ENCODE assay signal across 12 cellular contexts in the genomic region with DNA sequence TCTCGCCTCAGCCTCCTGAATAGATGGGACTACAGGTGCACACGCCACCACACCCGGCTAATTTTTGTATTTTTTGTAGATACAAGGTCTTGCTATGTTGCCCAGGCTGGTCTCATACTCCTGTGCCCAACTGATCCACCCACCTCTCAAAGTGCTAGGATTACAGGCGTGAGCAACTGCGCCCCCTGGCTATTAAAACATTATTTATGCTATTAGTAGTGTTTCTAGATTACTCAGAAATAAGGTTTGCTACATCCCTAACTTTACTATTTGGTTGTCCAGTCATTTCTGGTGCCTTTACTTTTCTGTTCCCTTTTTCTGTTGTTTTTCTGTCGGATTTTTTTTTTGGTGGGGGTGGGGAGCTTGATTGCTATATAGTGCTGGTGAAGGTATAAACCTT.
DNase-seq lines count a peak whose midpoint lies in the region; ATAC-seq, FAIRE-seq and TF ChIP-seq lines count a peak whose summit lies in the region.
"Had no signal": no experiment of that assay in that cellular context is flagged by ENCODE, and none has a peak within 500 bp of the region (broad histone marks: within the 10 kb centered on the region; RNA-seq: fewer than 3 reads in every experiment).

No MANE protein-coding gene starts in this region.

- H3K4me3 Mint-ChIP-seq in H9 (no peak overlapping the region), WTC11 (no peak overlapping the region)
- H3K4me3 Mint-ChIP-seq: memory B cell had no signal

- no peak overlapping the region for H3K18ac ChIP-seq in H9 (ENCODE audit: insufficient read length, low read depth, low read length)

- H3K56ac ChIP-seq in H9 (ENCODE audit: insufficient read length, low read depth, low read length), result no peak overlapping the region

- DNase-seq in H9 (no peak), WTC11 (ENCODE audit: low spot score) (no peak), HepG2 (ENCODE audit: low spot score) (peak; percentile 20), midbrain (lab: John Stamatoyannopoulos, UW) (no peak), NOMO-1 treated with dmso at 0.1 percent for 144 hours (lab: John Stamatoyannopoulos, UW; ENCODE audit: unreplicated experiment) (no peak), cortex of kidney (lab: John Stamatoyannopoulos, UW) (no peak), NCI-H2196 treated with DMSO at 0.1 percent for 48 hours (lab: John Stamatoyannopoulos, UW; ENCODE audit: unreplicated experiment) (no peak)
- DNase-seq: cerebellar nuclear complex, NCI-H1048 had no signal

- no CpG with 5 or more reads among the region's 6 CpGs for WGBS in H9 (ENCODE audit: extremely low coverage, insufficient read length, low lambda C conversion rate)
- WGBS in HepG2 (ENCODE audit: low lambda C conversion rate), result 78% methylated on average over 6 of the region's 6 CpGs

- intact Hi-C loops in HepG2 (cut with micrococcal nuclease; ENCODE audit: unreplicated experiment), result loop anchor here (2.0 kb wide), 1 partner anchor 258 kb away; a partner anchor contains a TSS

- H3K79me2 ChIP-seq in H9 (ENCODE audit: insufficient read depth, low read length) (no peaks in the 10 kb centered on the region), HepG2 (ENCODE audit: insufficient read depth, low read length) (no peaks in the 10 kb centered on the region)

- H2AFZ ChIP-seq in H9 (ENCODE audit: low read length) (no peak overlapping the region), HepG2 (ENCODE audit: low read length) (no peak overlapping the region)

- H3K36me3 ChIP-seq in BLaER1 treated with 17β-estradiol and CSF1 and Interleukin-3, amounts not matched to agents 10 nM and 100 nM, result no peaks in the 10 kb centered on the region
- H3K36me3 ChIP-seq in HepG2 (replicated peaks in 1 of 2; ENCODE audit: control insufficient read depth in 1 of 2, insufficient read depth in 2 of 2, low read length in 2 of 2), result peaks cover 0 to 7% of the 10 kb centered on the region in 2 experiments; a peak in 2 of 5 replicates

- H3K4me1 ChIP-seq in BLaER1 treated with 17β-estradiol and CSF1 and Interleukin-3, amounts not matched to agents 10 nM and 100 nM, result peaks cover 0 to 70% (median 32%) of the 10 kb centered on the region in 10 experiments; a peak in 15 of 20 replicates
- H3K4me1 ChIP-seq in H9 (ENCODE audit: insufficient read depth, low read length), result peaks cover 2% of the 10 kb centered on the region; the same call in 1 of the 2 replicates
- H3K4me1 ChIP-seq in HepG2 (ENCODE audit: insufficient read depth, low read length), result peaks cover 21% of the 10 kb centered on the region

- ATAC-seq in WTC11 (peak; percentile 47), HepG2 (peak; percentile 50; the same call in 2 of the 3 replicates)

- H3K27me3 ChIP-seq in BLaER1 treated with 17β-estradiol and CSF1 and Interleukin-3, amounts not matched to agents 10 nM and 100 nM, result no peaks in the 10 kb centered on the region
- H3K27me3 ChIP-seq in H9 (ENCODE audit: insufficient read depth, low read length) (no peaks in the 10 kb centered on the region), HepG2 (ENCODE audit: control insufficient read depth in 1 of 2, insufficient read depth in 2 of 2, low read length in 2 of 2) (no peaks in the 10 kb centered on the region)

- H2BK120ac ChIP-seq in H9 (ENCODE audit: low read depth, low read length, poor library complexity, severe bottlenecking), result no peak overlapping the region

- H3K9ac ChIP-seq in BLaER1 treated with 17β-estradiol and CSF1 and Interleukin-3, amounts not matched to agents 10 nM and 100 nM, result peak overlapping the region in 5 of 11 experiments; percentile 25 to 67 (median 59); a peak in 7 of 22 replicates
- H3K9ac ChIP-seq in H9 (ENCODE audit: extremely low read depth, insufficient read length, low read length), result no peak overlapping the region
- no peak overlapping the region for H3K9ac ChIP-seq in HepG2 (ENCODE audit: insufficient read depth, low read depth, low read length)

- H3T11ph ChIP-seq in H9 (ENCODE audit: low read length), result no peak overlapping the region

- H2BK20ac ChIP-seq in H9 (ENCODE audit: low read depth, low read length, poor library complexity, severe bottlenecking), result no peak overlapping the region

- H3K27ac ChIP-seq in BLaER1 treated with 17β-estradiol and CSF1 and Interleukin-3, amounts not matched to agents 10 nM and 100 nM, result peak overlapping the region in 9 of 11 experiments; percentile 32 to 85 (median 70); a peak in 18 of 22 replicates
- H3K27ac ChIP-seq in H9 (ENCODE audit: insufficient read length, low read depth, low read length) (no peak overlapping the region), HepG2 (ENCODE audit: extremely low read length, insufficient read depth, low read length) (no peak overlapping the region)

- H3K27ac Mint-ChIP-seq in H9 (no peak overlapping the region; a peak in 1 of 7 replicates), WTC11 (no peak overlapping the region)
- H3K27ac Mint-ChIP-seq: memory B cell had no signal

- peaks cover 0 to 2% (median 0%) of the 10 kb centered on the region in 11 experiments; a peak in 2 of 22 replicates for H3K9me3 ChIP-seq in BLaER1 treated with 17β-estradiol and CSF1 and Interleukin-3, amounts not matched to agents 10 nM and 100 nM (replicated peaks in 1 of 11)
- no peaks in the 10 kb centered on the region for H3K9me3 ChIP-seq in H9 (ENCODE audit: control insufficient read depth, low read depth, low read length)
- H3K9me3 ChIP-seq in HepG2 (ENCODE audit: low read length), result no peaks in the 10 kb centered on the region

- H3K4ac ChIP-seq in H9 (ENCODE audit: low read depth, low read length), result no peak overlapping the region

- H4K20me1 ChIP-seq in BLaER1 treated with 17β-estradiol and CSF1 and Interleukin-3, amounts not matched to agents 10 nM and 100 nM, result no peaks in the 10 kb centered on the region
- no peaks in the 10 kb centered on the region for H4K20me1 ChIP-seq in H9 (ENCODE audit: control insufficient read depth, insufficient read depth, insufficient read length)
- no peaks in the 10 kb centered on the region for H4K20me1 ChIP-seq in HepG2 (ENCODE audit: insufficient read depth, low read length)

- H3K4me1 Mint-ChIP-seq in H9 (peaks cover 22 to 23% of the 10 kb centered on the region in 2 experiments), WTC11 (peaks cover 13% of the 10 kb centered on the region)
- H3K4me1 Mint-ChIP-seq: memory B cell had no signal

- no peaks in the 10 kb centered on the region for H3K79me1 ChIP-seq in H9 (ENCODE audit: insufficient read depth, low read depth, low read length, poor library complexity, severe bottlenecking)

- TF ChIP-seq EP300 in HepG2 (IDR thresholded peaks at IDR 0.05; ENCODE audit: low read depth in 2 of 2, low read length in 2 of 2) (no peak), HepG2 (CRISPR knock-in tag; IDR thresholded peaks at IDR 0.05; ENCODE audit: borderline replicate concordance) (no peak)

- peak overlapping the region in 7 of 11 experiments; percentile 32 to 86 (median 77); a peak in 12 of 22 replicates for H3K4me2 ChIP-seq in BLaER1 treated with 17β-estradiol and CSF1 and Interleukin-3, amounts not matched to agents 10 nM and 100 nM
- H3K4me2 ChIP-seq in H9 (ENCODE audit: insufficient read depth, insufficient read length, low read length) (no peak overlapping the region), HepG2 (ENCODE audit: low read depth, low read length) (no peak overlapping the region)

- TF ChIP-seq CTCF in H9 (conservative IDR thresholded peaks at IDR 0.05) (peak; percentile 60), WTC11 (IDR thresholded peaks at IDR 0.05) (peak; percentile 36), HepG2 (CRISPR knock-in tag; IDR thresholded peaks at IDR 0.05) (peak; percentile 55)

- no peaks in the 10 kb centered on the region for H3K27me3 Mint-ChIP-seq in H9 (ENCODE audit: low read depth)
- no peaks in the 10 kb centered on the region for H3K27me3 Mint-ChIP-seq in WTC11 (ENCODE audit: low read depth)

- no peak overlapping the region for H3K14ac ChIP-seq in H9 (ENCODE audit: insufficient read depth, low read length)

- in situ Hi-C loops in HepG2 (cut with HindIII; ENCODE audit: extremely low pct_ligation_motif_present, low pct_unique_long_range_greater_than_20kb), result no loop called here

- no peak overlapping the region for H4K8ac ChIP-seq in H9 (replicated peaks; ENCODE audit: insufficient read length, low read depth, low read length)

- FAIRE-seq in HepG2 (lab: Jason Lieb, UNC), result peak; percentile 60
- FAIRE-seq: G401.6 had no signal

- TF ChIP-seq RAD21 in HepG2 (CRISPR knock-in tag; IDR thresholded peaks at IDR 0.05), result no peak

- TF ChIP-seq POLR2A in HepG2 (IDR thresholded peaks at IDR 0.05; ENCODE audit: insufficient read depth in 1 of 2, low read depth in 2 of 2, low read length in 2 of 2), result no peak

- H2BK5ac ChIP-seq in H9 (ENCODE audit: insufficient read length, low read length), result no peak overlapping the region

- H3K36me3 Mint-ChIP-seq in H9 (ENCODE audit: insufficient read depth in 1 of 3, low read depth in 3 of 3) (peaks cover 2 to 13% (median 2%) of the 10 kb centered on the region in 3 experiments; a peak in 6 of 7 replicates), WTC11 (peaks cover 12% of the 10 kb centered on the region)
- H3K36me3 Mint-ChIP-seq: memory B cell had no signal

- no peak overlapping the region for H2BK12ac ChIP-seq in H9 (ENCODE audit: insufficient read length, low read depth, low read length)

- H2BK15ac ChIP-seq in H9 (ENCODE audit: low read depth, low read length), result no peak overlapping the region

- H4K5ac ChIP-seq in H9 (ENCODE audit: insufficient read length, low read depth, low read length), result no peak overlapping the region

- no peaks in the 10 kb centered on the region for H3K23me2 ChIP-seq in H9 (ENCODE audit: insufficient read length, low read depth, low read length, poor library complexity, severe bottlenecking)

- H4K91ac ChIP-seq in H9 (ENCODE audit: insufficient read length, low read depth, low read length), result no peak overlapping the region

- POLR2A ChIA-PET in WTC11 (lab: Charles Lee), result no interaction called here
- POLR2A ChIA-PET in HepG2 (lab: Yijun Ruan, JAX), result no interaction called here

- BruUV-seq in HepG2 (replicated peaks; lab: Mats Ljungman, UMichigan), result no TSS peak

- no peak overlapping the region for H3K23ac ChIP-seq in H9 (ENCODE audit: insufficient read length, low read depth, low read length)

- CTCF ChIA-PET in WTC11 (lab: Charles Lee) (interaction anchor here (0.6 to 1.4 kb wide), 2 partner anchors 76 to 245 kb away, joined by 4 read pairs; no protein-coding TSS in a partner anchor), HepG2 (lab: Yijun Ruan, JAX; ENCODE audit: low intra/inter-chr PET ratio, low total read pairs) (interaction anchor here (1.0 to 1.2 kb wide), 2 partner anchors 304 to 341 kb away, joined by 3 to 4 read pairs; no protein-coding TSS in a partner anchor)

- H2AK5ac ChIP-seq in H9 (ENCODE audit: insufficient read length, low read length), result no peak overlapping the region

- H3K9me3 Mint-ChIP-seq in H9, result no peaks in the 10 kb centered on the region
- peaks cover 2% of the 10 kb centered on the region for H3K9me3 Mint-ChIP-seq in WTC11
- H3K9me3 Mint-ChIP-seq: memory B cell had no signal

- H3K4me3 ChIP-seq in BLaER1 treated with 17β-estradiol and CSF1 and Interleukin-3, amounts not matched to agents 10 nM and 100 nM, result no peak overlapping the region; a peak in 1 of 20 replicates
- H3K4me3 ChIP-seq in HepG2 (replicated peaks in 1 of 3; ENCODE audit: insufficient read depth in 1 of 3, low read depth in 2 of 3, low read length in 3 of 3), result no peak overlapping the region

TF ChIP-seq in WTC11, 78 proteins besides CTCF, POLR2A, EP300 and RAD21 (continues in another document):
- peak; percentile 97 for TF ChIP-seq ZNF121 (CRISPR knock-in tag; IDR thresholded peaks at IDR 0.05)

Comparison
In these comparisons a context has a peak if more than half of its experiments do, and no peak if none do; other contexts are left out.
1. H3K27ac ChIP-seq: peak in BLaER1 treated with 17β-estradiol and CSF1 and Interleukin-3, amounts not matched to agents 10 nM and 100 nM (9 of 11); none in H9 (single experiment) and HepG2 (single experiment).
2. H3K4me2 ChIP-seq: peak in BLaER1 treated with 17β-estradiol and CSF1 and Interleukin-3, amounts not matched to agents 10 nM and 100 nM (7 of 11); none in H9 (single experiment) and HepG2 (single experiment).
3. Peak in every context shown above with its lines, with median percentiles within 50 percentile points of each other: CTCF ChIP-seq.